ENCODE assay signal across 8 cellular contexts in the genomic region with DNA sequence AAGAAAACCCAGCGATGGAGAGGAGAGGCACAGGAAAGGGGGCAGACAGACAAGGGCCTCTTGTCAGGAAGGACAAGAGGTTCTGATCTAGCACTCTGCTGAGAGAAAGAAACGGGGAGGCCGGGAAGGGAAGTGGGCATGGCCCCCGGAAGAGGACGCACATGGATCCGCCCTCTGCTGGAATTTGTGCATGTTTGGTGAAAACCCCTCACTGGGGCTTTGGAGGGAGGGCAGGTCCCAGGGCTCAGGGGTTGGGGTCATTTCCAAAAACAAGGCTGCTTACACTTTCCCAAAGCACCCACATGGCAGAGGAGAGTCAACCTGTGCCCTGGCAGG. TPM values are rescaled to one million over a fixed set of nuclear protein-coding genes. Genes with fewer than 3 reads are reported as not detected.
DNase-seq lines count a peak whose midpoint lies in the region; ATAC-seq, FAIRE-seq and TF ChIP-seq lines count a peak whose summit lies in the region.

No MANE protein-coding gene starts in this region.

- H3K36me3 Mint-ChIP-seq in activated naive CD4-positive, alpha-beta T cell treated with anti-CD3 and anti-CD28 coated beads, Interleukin-2, amount 10 ng/mL, durations not matched to agents 7 days and 5 days: peaks cover 8% of the 10 kb centered on the region
- H3K36me3 Mint-ChIP-seq in activated naive CD4-positive, alpha-beta T cell treated with anti-CD3 and anti-CD28 coated beads, Interleukin-2, amount 50 U/mL, for 72 hours: peaks cover 0 to 5% of the 10 kb centered on the region in 2 donors
- no peaks in the 10 kb centered on the region for H3K36me3 Mint-ChIP-seq in type B pancreatic cell

- no peak overlapping the region for H2AFZ ChIP-seq in K562 (ENCODE audit: low read depth, low read length)
- no peak overlapping the region for H2AFZ ChIP-seq in mesenchymal stem cell (ENCODE audit: low read depth, low read length)

- H2BK120ac ChIP-seq in mesenchymal stem cell (ENCODE audit: low read depth, low read length): peak overlapping the region; percentile 98

- intact Hi-C loops in K562 (cut with micrococcal nuclease): no loop called here

- H3K4me2 ChIP-seq in K562 (ENCODE audit: insufficient read depth, low read length): no peak overlapping the region
- H3K4me2 ChIP-seq in mesenchymal stem cell (ENCODE audit: low read length, poor library complexity, severe bottlenecking): no peak overlapping the region

- peak overlapping the region in 1 of 2 experiments; percentile 50 for H3K14ac ChIP-seq in mesenchymal stem cell (ENCODE audit: low read length in 2 of 2)

- peak overlapping the region; percentile 90 for H4K8ac ChIP-seq in mesenchymal stem cell (ENCODE audit: low read length)

- no peaks in the 10 kb centered on the region for H3K27me3 Mint-ChIP-seq in activated naive CD4-positive, alpha-beta T cell treated with anti-CD3 and anti-CD28 coated beads, Interleukin-2, amount 10 ng/mL, durations not matched to agents 7 days and 5 days
- no peaks in the 10 kb centered on the region for H3K27me3 Mint-ChIP-seq in type B pancreatic cell

- H3K4me3 ChIP-seq in K562: no peak overlapping the region
- no peak overlapping the region for H3K4me3 ChIP-seq in mesenchymal stem cell (ENCODE audit: insufficient read depth in 1 of 2, low read depth in 1 of 2, low read length in 2 of 2)

- no peak overlapping the region for H3K4me3 Mint-ChIP-seq in activated naive CD4-positive, alpha-beta T cell treated with anti-CD3 and anti-CD28 coated beads, Interleukin-2, amount 10 ng/mL, durations not matched to agents 7 days and 5 days
- peak overlapping the region; percentile 52 for H3K4me3 Mint-ChIP-seq in type B pancreatic cell

- peak overlapping the region; percentile 21 for H2BK5ac ChIP-seq in mesenchymal stem cell (ENCODE audit: low read depth, low read length, poor library complexity, severe bottlenecking)

- BruUV-seq in K562 (replicated peaks; lab: Mats Ljungman, UMichigan): no TSS peak

- no peak for TF ChIP-seq POLR2A in K562 (conservative IDR thresholded peaks at IDR 0.05)

- H3K4me1 Mint-ChIP-seq in activated naive CD4-positive, alpha-beta T cell treated with anti-CD3 and anti-CD28 coated beads, Interleukin-2, amount 10 ng/mL, durations not matched to agents 7 days and 5 days: peaks cover 66% of the 10 kb centered on the region
- peaks cover 72% of the 10 kb centered on the region for H3K4me1 Mint-ChIP-seq in type B pancreatic cell (ENCODE audit: unreplicated experiment)

- H4K91ac ChIP-seq in mesenchymal stem cell (ENCODE audit: low read length): peak overlapping the region; percentile 98

- CTCF ChIA-PET in activated naive CD4-positive, alpha-beta T cell treated with anti-CD3 and anti-CD28 coated beads, Interleukin-2, amount 10 ng/mL, durations not matched to agents 7 days and 5 days (lab: Charles Lee): interaction anchor here (1.0 to 6.6 kb wide), 4 partner anchors 12 to 52 kb away, joined by 3 to 38 read pairs (median 14); no protein-coding TSS in a partner anchor
- CTCF ChIA-PET in K562 (lab: Yijun Ruan, JAX; ENCODE audit: low intra/inter-chr PET ratio): no interaction called here

- H3K9me1 ChIP-seq in K562 (ENCODE audit: control insufficient read depth, insufficient read depth, low read length): peaks cover 6% of the 10 kb centered on the region

- peak overlapping the region; percentile 94 to 96 for H3K4ac ChIP-seq in mesenchymal stem cell (ENCODE audit: low read depth in 1 of 2, low read length in 2 of 2)

- no peaks in the 10 kb centered on the region for H3K79me2 ChIP-seq in K562 (ENCODE audit: control insufficient read depth, insufficient read depth, low read length)

- in situ Hi-C loops in K562 (cut with MboI): no loop called here

- POLR2A ChIA-PET in K562 (lab: Yijun Ruan, JAX): interaction anchor here (0.6 to 0.7 kb wide), 3 partner anchors 11 to 38 kb away, joined by 3 to 4 read pairs (median 3); no protein-coding TSS in a partner anchor

- TF ChIP-seq RAD21 in K562 (CRISPR knock-in tag; conservative IDR thresholded peaks at IDR 0.05 in 1 of 2, IDR thresholded peaks at IDR 0.05 in 1 of 2): no peak

- H2BK12ac ChIP-seq in mesenchymal stem cell (ENCODE audit: low read length in 2 of 2): peak overlapping the region; percentile 96 to 100

- peaks cover 48 to 53% of the 10 kb centered on the region in 2 experiments for H3K4me1 ChIP-seq in K562 (replicated peaks in 1 of 2; ENCODE audit: control insufficient read depth in 2 of 2, insufficient read depth in 2 of 2, low read length in 2 of 2)
- peaks cover 77% of the 10 kb centered on the region for H3K4me1 ChIP-seq in mesenchymal stem cell (ENCODE audit: control insufficient read depth, insufficient read depth, low read depth, low read length)

- H2AK5ac ChIP-seq in mesenchymal stem cell (ENCODE audit: low read length, severe bottlenecking): peak overlapping the region; percentile 32

- H2BK15ac ChIP-seq in mesenchymal stem cell (ENCODE audit: low read depth, poor library complexity, severe bottlenecking): peak overlapping the region; percentile 68

- H3K9me3 ChIP-seq in K562 (replicated peaks; ENCODE audit: control insufficient read depth, insufficient read depth, low read depth, low read length): no peaks in the 10 kb centered on the region
- no peaks in the 10 kb centered on the region for H3K9me3 ChIP-seq in mesenchymal stem cell (ENCODE audit: control insufficient read depth, low read length)

- WGBS in K562 (ENCODE audit: insufficient coverage, low coverage, missing lambda C conversion rate): 55% methylated on average over 6 of the region's 6 CpGs
- 3% methylated on average over 6 of the region's 6 CpGs for WGBS in mesenchymal stem cell

- H3K27ac Mint-ChIP-seq in activated naive CD4-positive, alpha-beta T cell treated with anti-CD3 and anti-CD28 coated beads, Interleukin-2, amount 10 ng/mL, durations not matched to agents 7 days and 5 days: peak overlapping the region; percentile 64
- peak overlapping the region in 1 of 2 donors; percentile 93 for H3K27ac Mint-ChIP-seq in activated naive CD4-positive, alpha-beta T cell treated with anti-CD3 and anti-CD28 coated beads, Interleukin-2, amount 50 U/mL, for 72 hours
- peak overlapping the region; percentile 63 for H3K27ac Mint-ChIP-seq in type B pancreatic cell

- no peak overlapping the region for H3K27ac ChIP-seq in K562 (ENCODE audit: extremely low read depth, low read depth, low read length)
- peak overlapping the region; percentile 94 for H3K27ac ChIP-seq in mesenchymal stem cell (ENCODE audit: low read length, poor library complexity, severe bottlenecking)

- TF ChIP-seq CTCF in K562 (IDR thresholded peaks at IDR 0.05 in 2 of 3, conservative IDR thresholded peaks at IDR 0.05 in 1 of 3; ENCODE audit: insufficient read depth in 2 of 3, low read depth in 1 of 3, low read length in 3 of 3): no peak
- no peak for TF ChIP-seq CTCF in type B pancreatic cell (conservative IDR thresholded peaks at IDR 0.05)

- H3K27me3 ChIP-seq in K562 (ENCODE audit: control insufficient read depth in 2 of 2, insufficient read depth in 2 of 2, low read length in 2 of 2): no peaks in the 10 kb centered on the region
- H3K27me3 ChIP-seq in mesenchymal stem cell (ENCODE audit: control insufficient read depth in 1 of 2, insufficient read depth in 1 of 2, low read length in 2 of 2): no peaks in the 10 kb centered on the region

- H3K79me1 ChIP-seq in mesenchymal stem cell (replicated peaks; ENCODE audit: low read length, poor library complexity, severe bottlenecking): peaks cover 31% of the 10 kb centered on the region

- H3K18ac ChIP-seq in mesenchymal stem cell (ENCODE audit: low read depth in 1 of 2, low read length in 2 of 2): peak overlapping the region; percentile 96 to 100

- H3K9ac ChIP-seq in K562 (ENCODE audit: insufficient read depth in 1 of 2, low read depth in 2 of 2, low read length in 2 of 2): peak overlapping the region in 1 of 2 experiments; percentile 58; a peak in 1 of 4 replicates
- peak overlapping the region; percentile 12 for H3K9ac ChIP-seq in mesenchymal stem cell (ENCODE audit: low read length)

- no peak for ATAC-seq in activated naive CD4-positive, alpha-beta T cell treated with anti-CD3 and anti-CD28 coated beads, Interleukin-2, amount 50 U/mL, for 72 hours
- no peak for ATAC-seq in K562
- ATAC-seq in GM21526 (IDR thresholded peaks at IDR 0.05; ENCODE audit: low FRiP score, unreplicated experiment): no peak

- FAIRE-seq in K562 (lab: Jason Lieb, UNC): no peak

- H3K23ac ChIP-seq in mesenchymal stem cell (ENCODE audit: low read length in 2 of 2): no peak overlapping the region

- no peak for TF ChIP-seq EP300 in K562 (IDR thresholded peaks at IDR 0.05; ENCODE audit: low read length)

- no peaks in the 10 kb centered on the region for H3K9me3 Mint-ChIP-seq in activated naive CD4-positive, alpha-beta T cell treated with anti-CD3 and anti-CD28 coated beads, Interleukin-2, amount 10 ng/mL, durations not matched to agents 7 days and 5 days
- no peaks in the 10 kb centered on the region for H3K9me3 Mint-ChIP-seq in activated naive CD4-positive, alpha-beta T cell treated with anti-CD3 and anti-CD28 coated beads, Interleukin-2, amount 50 U/mL, for 72 hours
- H3K9me3 Mint-ChIP-seq in type B pancreatic cell: no peaks in the 10 kb centered on the region

- H3K36me3 ChIP-seq in K562 (ENCODE audit: control insufficient read depth, insufficient read depth, low read length) (no peaks in the 10 kb centered on the region), mesenchymal stem cell (ENCODE audit: control insufficient read depth in 1 of 2, insufficient read depth in 2 of 2, low read depth in 1 of 2, low read length in 2 of 2) (peaks cover 0 to 3% of the 10 kb centered on the region in 2 experiments)

- H4K20me1 ChIP-seq in K562 (replicated peaks; ENCODE audit: control insufficient read depth, insufficient read depth, low read length): peaks cover 60% of the 10 kb centered on the region

- DNase-seq in activated naive CD4-positive, alpha-beta T cell treated with anti-CD3 and anti-CD28 coated beads, Interleukin-2, amount 10 ng/mL, durations not matched to agents 7 days and 5 days: no peak
- DNase-seq in activated naive CD4-positive, alpha-beta T cell treated with anti-CD3 and anti-CD28 coated beads, Interleukin-2, amount 50 U/mL, for 72 hours (ENCODE audit: low spot score in 2 of 2): no peak
- DNase-seq in K562 (ENCODE audit: extremely low read depth in 1 of 4, low spot score in 3 of 4): no peak
- peak; percentile 56 for DNase-seq in mesenchymal stem cell
- no peak for DNase-seq in type B pancreatic cell (ENCODE audit: extremely low spot score, unreplicated experiment)
- no peak for DNase-seq in SW480 (ENCODE audit: low spot score)
- DNase-seq in DMS79 treated with DMSO at 0.1 percent for 48 hours (lab: John Stamatoyannopoulos, UW): no peak

RNA-seq across cellular contexts. Expression of gene ECE1, which starts 32.4 kb away (rescaled TPM):
- total RNA-seq in activated naive CD4-positive, alpha-beta T cell treated with anti-CD3 and anti-CD28 coated beads, Interleukin-2, amount 50 U/mL, for 72 hours: 100 to 1,000 TPM; 111 to 118 TPM
- 46.9 and 72.4 TPM in 2 replicates for total RNA-seq in K562 (2011; cell fraction: chromatin; rRNA removed; ENCODE audit: low replicate concordance)
- 41.5 and 47.5 TPM in 2 replicates for total RNA-seq in K562 (2011; cell fraction: nucleolus; rRNA removed)
- total RNA-seq in K562 (2011; cell fraction: nucleoplasm; rRNA removed): 38.9 and 42.0 TPM in 2 replicates
- total RNA-seq in K562 (2014; rRNA removed) (18.8 and 21.3 TPM in 2 replicates), K562 (2014; rRNA removed; fragmentation: Illumina TruSeq; extraction: Trizol) (11.0 and 14.5 TPM in 2 replicates), K562 (2015; rRNA removed; fragmentation: Illumina TruSeq; extraction: Trizol) (5.3 and 6.9 TPM in 2 replicates), K562 (2021) (31.6 and 34.8 TPM in 2 replicates), type B pancreatic cell (ENCODE audit: low replicate concordance) (37.2 and 49.8 TPM in 2 replicates)
- polyA plus RNA-seq in K562 (2011; rRNA removed) (10.3 and 26.8 TPM in 2 replicates), K562 (2014; fragmentation: Illumina TruSeq; extraction: Trizol) (29.7 and 30.8 TPM in 2 replicates), K562 (2014; fragmentation: Nextera tagmentation; extraction: Ambion mirVana) (under 1 TPM; 0.56 to 0.61 TPM), K562 (2014; rRNA removed) (10.1 and 12.1 TPM in 2 replicates)
- polyA plus RNA-seq in K562 (2011; cell fraction: cytosol; rRNA removed): 5.5 and 9.8 TPM in 2 replicates
- polyA plus RNA-seq in K562 (2011; cell fraction: nucleus; rRNA removed): 12.7 and 17.7 TPM in 2 replicates
- 20.2 and 46.9 TPM in 2 replicates for polyA plus RNA-seq in K562 (2012)
- polyA minus RNA-seq in K562 (2011; rRNA and poly(A)+ RNA removed): 9.1 and 14.0 TPM in 2 replicates
- 9.9 and 13.4 TPM in 2 replicates for polyA minus RNA-seq in K562 (2011; cell fraction: cytosol; rRNA and poly(A)+ RNA removed)
- 9.1 and 11.0 TPM in 2 replicates for polyA minus RNA-seq in K562 (2011; cell fraction: nucleus; rRNA and poly(A)+ RNA removed)
- polyA plus RNA-seq in mesenchymal stem cell (2013, experiment 1 of 2): 229 TPM
- polyA plus RNA-seq in mesenchymal stem cell (2013, experiment 2 of 2): 222 TPM
